ENCODE assay signal across 8 cellular contexts in genomic region chr3:9791790-9792404, GRCh38.
DNase-seq lines count a peak whose midpoint lies in the region; ATAC-seq and TF ChIP-seq lines count a peak whose summit lies in the region.

No MANE protein-coding gene starts in this region.

- H3K4me3 ChIP-seq in GM12875 (ENCODE audit: low read depth, low read length) (peak overlapping the region; percentile 84), fibroblast of mammary gland (ENCODE audit: control insufficient read depth, low read depth, low read length) (peak overlapping the region; percentile 98), retinal pigment epithelial cell (ENCODE audit: low read length) (peak overlapping the region; percentile 98)

- TF ChIP-seq POLR2A in Raji (IDR thresholded peaks at IDR 0.05; ENCODE audit: insufficient read depth, low read depth, low read length): peak; percentile 41; the same call in 1 of the 2 replicates

- TF ChIP-seq CTCF in GM12875 (IDR thresholded peaks at IDR 0.05; ENCODE audit: borderline replicate concordance, insufficient read depth, low read depth, low read length) (no peak), fibroblast of mammary gland (conservative IDR thresholded peaks at IDR 0.05; ENCODE audit: control insufficient read depth, insufficient read depth, low read depth, low read length) (no peak), retinal pigment epithelial cell (conservative IDR thresholded peaks at IDR 0.05; ENCODE audit: low read depth, low read length) (no peak)

- no peak for DNase-seq in fibroblast of mammary gland (ENCODE audit: low read depth)
- DNase-seq in retinal pigment epithelial cell (ENCODE audit: low read depth): no peak

- ATAC-seq in HG02623 (IDR thresholded peaks at IDR 0.05; ENCODE audit: unreplicated experiment): no peak
- ATAC-seq in HG02981 (IDR thresholded peaks at IDR 0.05; ENCODE audit: unreplicated experiment): no peak
- ATAC-seq in GM21381 (IDR thresholded peaks at IDR 0.05; ENCODE audit: unreplicated experiment): no peak
- no peak for ATAC-seq in GM21619 (IDR thresholded peaks at IDR 0.05; ENCODE audit: unreplicated experiment)
